ENCODE assay signal across 18 cellular contexts in genomic region chr11:35321111-35321510, GRCh38.
"Had no signal": no experiment of that assay in that cellular context is flagged by ENCODE, and none has a peak within 500 bp of the region (broad histone marks: within the 10 kb centered on the region; RNA-seq: fewer than 3 reads in every experiment).

No MANE protein-coding gene starts in this region.

- H3K4me1 ChIP-seq: uterus had no signal

- H3K9me3 Mint-ChIP-seq: activated naive CD4-positive, alpha-beta T cell treated with anti-CD3 and anti-CD28 coated beads for 36 hours; activated T-helper 2 cell treated with anti-CD3 and anti-CD28 coated beads, Interferon-gamma antibody, Interleukin-2, Interleukin-4, amounts not matched to agents 10 μg/mL and 5 μg/mL and 100 μg/mL, durations not matched to agents 14 hours and 24 hours and 36 hours; endodermal cell; stimulated activated memory B cell treated with anti-CD40 and anti-IgM and Interleukin-4, amounts not matched to agents 10 μg/mL and 1 μg/mL and 100 μg/mL, for 72 hours had no signal

- H3K27me3 ChIP-seq: gastroesophageal sphincter, neutrophil, tibial nerve, uterus had no signal

- H3K27ac Mint-ChIP-seq: activated naive CD4-positive, alpha-beta T cell treated with anti-CD3 and anti-CD28 coated beads for 36 hours; activated naive CD8-positive, alpha-beta T cell treated with anti-CD3 and anti-CD28 coated beads, Interleukin-2, amount 50 U/mL, for 24 hours; activated T-helper 2 cell treated with anti-CD3 and anti-CD28 coated beads, Interferon-gamma antibody, Interleukin-2, Interleukin-4, amounts not matched to agents 10 μg/mL and 5 μg/mL and 100 μg/mL, durations not matched to agents 14 hours and 24 hours and 36 hours; endodermal cell; stimulated activated memory B cell treated with anti-CD40 and anti-IgM and Interleukin-4, amounts not matched to agents 10 μg/mL and 1 μg/mL and 100 μg/mL, for 72 hours; T-helper 2 cell treated with Interferon-gamma antibody and Interleukin-4, amounts not matched to agents 5 μg/mL and 100 μg/mL, for 36 hours had no signal

- H3K36me3 Mint-ChIP-seq: naive thymus-derived CD8-positive, alpha-beta T cell; stimulated activated memory B cell treated with anti-CD40 and anti-IgM and Interleukin-4, amounts not matched to agents 10 μg/mL and 1 μg/mL and 100 μg/mL, for 72 hours had no signal

- H3K36me3 ChIP-seq: gastroesophageal sphincter, neutrophil, tibial nerve, uterus had no signal

- H3K27ac ChIP-seq: gastroesophageal sphincter, neutrophil, tibial nerve had no signal

- ATAC-seq: activated naive CD8-positive, alpha-beta T cell treated with anti-CD3 and anti-CD28 coated beads, Interleukin-2, amount 50 U/mL, for 24 hours; mucosa of descending colon; naive thymus-derived CD8-positive, alpha-beta T cell; stimulated activated memory B cell treated with anti-CD40 and anti-IgM and Interleukin-4, amounts not matched to agents 10 μg/mL and 1 μg/mL and 100 μg/mL, for 72 hours had no signal

- H3K27me3 Mint-ChIP-seq: activated naive CD8-positive, alpha-beta T cell treated with anti-CD3 and anti-CD28 coated beads, Interleukin-2, amount 50 U/mL, for 24 hours; naive thymus-derived CD8-positive, alpha-beta T cell; stimulated activated memory B cell treated with anti-CD40 and anti-IgM and Interleukin-4, amounts not matched to agents 10 μg/mL and 1 μg/mL and 100 μg/mL, for 72 hours had no signal

- H3K4me3 Mint-ChIP-seq: activated naive CD4-positive, alpha-beta T cell treated with anti-CD3 and anti-CD28 coated beads for 36 hours; activated naive CD8-positive, alpha-beta T cell treated with anti-CD3 and anti-CD28 coated beads, Interleukin-2, amount 50 U/mL, for 24 hours; endodermal cell; naive thymus-derived CD8-positive, alpha-beta T cell; stimulated activated memory B cell treated with anti-CD40 and anti-IgM and Interleukin-4, amounts not matched to agents 10 μg/mL and 1 μg/mL and 100 μg/mL, for 72 hours; T-helper 2 cell treated with Interferon-gamma antibody and Interleukin-4, amounts not matched to agents 5 μg/mL and 100 μg/mL, for 36 hours had no signal

- H3K9me3 ChIP-seq: gastroesophageal sphincter, mucosa of descending colon, neutrophil, tibial nerve, uterus had no signal

- H3K4me3 ChIP-seq: gastroesophageal sphincter, mucosa of descending colon, tibial nerve, uterus had no signal

- DNase-seq: activated CD4-positive, alpha-beta T cell treated with anti-CD3 and anti-CD28 coated beads for 1 hour; activated CD4-positive, alpha-beta T cell treated with anti-CD3 and anti-CD28 coated beads, Interleukin-2, amount 50 U/mL, for 4 hours; activated naive CD4-positive, alpha-beta T cell treated with anti-CD3 and anti-CD28 coated beads for 36 hours; activated naive CD8-positive, alpha-beta T cell treated with anti-CD3 and anti-CD28 coated beads, Interleukin-2, amount 50 U/mL, for 24 hours; aorta; endodermal cell; islet precursor cell; mucosa of descending colon; naive thymus-derived CD8-positive, alpha-beta T cell; posterior cingulate gyrus; stimulated activated CD4-positive, alpha-beta T cell treated with anti-CD3 and anti-CD28 coated beads, Interleukin-2, amount 100 ng/mL, for 48 hours; uterus had no signal
